Comparison of ENCODE assay signal across 22 cellular contexts in the genomic region with DNA sequence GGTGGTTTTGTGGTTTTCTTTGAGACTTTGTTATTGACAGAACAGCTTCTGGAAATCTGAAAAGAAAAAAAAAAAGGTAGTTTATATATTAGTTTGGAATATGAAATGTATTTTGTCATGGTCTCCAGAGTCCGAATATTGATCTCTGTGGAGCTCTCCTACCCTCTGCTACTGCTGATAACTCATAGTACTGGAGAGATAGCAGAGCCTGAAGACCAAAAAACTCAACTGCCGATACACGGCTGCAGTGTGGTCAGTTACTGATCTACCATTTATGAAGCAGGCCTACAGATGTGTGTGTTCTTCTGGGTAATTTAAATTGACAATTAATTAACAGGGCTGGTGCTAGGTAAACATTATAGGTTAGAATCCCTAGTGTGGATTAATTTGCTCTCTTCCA. TPM values are rescaled to one million over a fixed set of nuclear protein-coding genes. Genes with fewer than 3 reads are reported as not detected.
DNase-seq lines count a peak whose midpoint lies in the region; ATAC-seq and TF ChIP-seq lines count a peak whose summit lies in the region.
"Had no signal": no experiment of that assay in that cellular context is flagged by ENCODE, and none has a peak within 500 bp of the region (broad histone marks: within the 10 kb centered on the region; RNA-seq: fewer than 3 reads in every experiment).

No MANE protein-coding gene starts in this region.

- POLR2A ChIA-PET in CD4-positive, alpha-beta T cell (lab: Charles Lee), result no interaction called here
- POLR2A ChIA-PET in naive thymus-derived CD4-positive, alpha-beta T cell (lab: Charles Lee), result no interaction called here

- peaks cover 19% of the 10 kb centered on the region for H3K4me1 Mint-ChIP-seq in activated T-cell treated with anti-CD3 and anti-CD28 coated beads, Interleukin-2, amount 50 U/mL, for 24 hours (ENCODE audit: low read depth)
- peaks cover 21% of the 10 kb centered on the region for H3K4me1 Mint-ChIP-seq in CD4-positive, alpha-beta T cell (ENCODE audit: low read depth)
- H3K4me1 Mint-ChIP-seq in naive thymus-derived CD4-positive, alpha-beta T cell, result peaks cover 9 to 28% (median 20%) of the 10 kb centered on the region in 7 donors

- CTCF ChIA-PET in CD4-positive, alpha-beta T cell (lab: Charles Lee), result no interaction called here
- CTCF ChIA-PET in naive thymus-derived CD4-positive, alpha-beta T cell (lab: Charles Lee), result interaction anchor here (0.7 kb wide), 1 partner anchor 119 kb away, joined by 3 read pairs; no protein-coding TSS in a partner anchor

- no peaks in the 10 kb centered on the region for H3K27me3 ChIP-seq in CD4-positive, alpha-beta T cell (ENCODE audit: control insufficient read depth, insufficient read depth, low read length)
- H3K27me3 ChIP-seq in naive thymus-derived CD4-positive, alpha-beta T cell (ENCODE audit: control insufficient read depth in 2 of 2, insufficient read depth in 2 of 2, low read length in 2 of 2), result no peaks in the 10 kb centered on the region
- H3K27me3 ChIP-seq: BE2C had no signal

- H3K4me3 Mint-ChIP-seq in activated T-cell treated with anti-CD3 and anti-CD28 coated beads, Interleukin-2, amount 50 U/mL, for 24 hours, result no peak overlapping the region
- no peak overlapping the region for H3K4me3 Mint-ChIP-seq in CD4-positive, alpha-beta T cell
- H3K4me3 Mint-ChIP-seq in naive thymus-derived CD4-positive, alpha-beta T cell, result no peak overlapping the region
- H3K4me3 Mint-ChIP-seq: CD8-positive, alpha-beta T cell had no signal

- H3K27ac Mint-ChIP-seq in activated T-cell treated with anti-CD3 and anti-CD28 coated beads, Interleukin-2, amount 50 U/mL, for 24 hours, result peak overlapping the region; percentile 67
- H3K27ac Mint-ChIP-seq in CD4-positive, alpha-beta T cell, result peak overlapping the region; percentile 83
- peak overlapping the region in 6 of 9 donors; percentile 15 to 77 (median 36) for H3K27ac Mint-ChIP-seq in naive thymus-derived CD4-positive, alpha-beta T cell

- H3K36me3 Mint-ChIP-seq in activated T-cell treated with anti-CD3 and anti-CD28 coated beads, Interleukin-2, amount 50 U/mL, for 24 hours (ENCODE audit: low read depth), result peaks cover 69% of the 10 kb centered on the region
- H3K36me3 Mint-ChIP-seq in CD4-positive, alpha-beta T cell (ENCODE audit: low read depth), result peaks cover 52% of the 10 kb centered on the region
- H3K36me3 Mint-ChIP-seq in naive thymus-derived CD4-positive, alpha-beta T cell, result peaks cover 3 to 31% (median 16%) of the 10 kb centered on the region in 5 donors

- peaks cover 16% of the 10 kb centered on the region in 2 donors for H3K4me1 ChIP-seq in naive thymus-derived CD4-positive, alpha-beta T cell (ENCODE audit: control insufficient read depth in 2 of 2, insufficient read depth in 2 of 2, low read length in 2 of 2)
- H3K4me1 ChIP-seq: BE2C had no signal

- no peak for DNase-seq in activated T-cell treated with anti-CD3 and anti-CD28 coated beads, Interleukin-2, amount 50 U/mL, for 24 hours
- no peak for DNase-seq in activated T-cell treated with anti-CD3 and anti-CD28 coated beads for 4 hours
- no peak for DNase-seq in CD4-positive, alpha-beta T cell
- DNase-seq in OCI-M2 (lab: John Stamatoyannopoulos, UW; ENCODE audit: unreplicated experiment), result peak; percentile 29
- no peak for DNase-seq in naive thymus-derived CD4-positive, alpha-beta T cell
- no peak for DNase-seq in inferior parietal cortex (ENCODE audit: extremely low spot score)
- DNase-seq in activated effector memory CD4-positive, alpha-beta T cell treated with Interleukin-2 at 50 U/mL for 16 hours, result no peak
- DNase-seq in SIG-M5 (lab: John Stamatoyannopoulos, UW), result no peak
- DNase-seq: BE2C; CD8-positive, alpha-beta T cell; DMS79; GOT3; NCI-H1105; NCI-H187; NCI-H2107; NCI-H226; NCI-H524; NCI-H82; PC-3; RPMI8226; SHP77 treated with DMSO at 0.1 percent for 48 hours had no signal

- no peaks in the 10 kb centered on the region for H3K9me3 ChIP-seq in CD4-positive, alpha-beta T cell (ENCODE audit: control insufficient read depth, low read length)
- H3K9me3 ChIP-seq in naive thymus-derived CD4-positive, alpha-beta T cell (ENCODE audit: control insufficient read depth in 2 of 3, low read length in 3 of 3), result no peaks in the 10 kb centered on the region
- H3K9me3 ChIP-seq: BE2C had no signal

- no peak for ATAC-seq in CD4-positive, alpha-beta T cell (ENCODE audit: poor library complexity)
- ATAC-seq in naive thymus-derived CD4-positive, alpha-beta T cell, result no peak
- ATAC-seq: CD8-positive, alpha-beta T cell; HCT116; PC-3 had no signal

- no peak overlapping the region for H3K27ac ChIP-seq in CD4-positive, alpha-beta T cell (ENCODE audit: low read depth, low read length)
- H3K27ac ChIP-seq in naive thymus-derived CD4-positive, alpha-beta T cell (ENCODE audit: low read depth, low read length), result peak overlapping the region; percentile 41

- no peak for TF ChIP-seq CTCF in CD4-positive, alpha-beta T cell (IDR thresholded peaks at IDR 0.05)

- H3K27me3 Mint-ChIP-seq in activated T-cell treated with anti-CD3 and anti-CD28 coated beads, Interleukin-2, amount 50 U/mL, for 24 hours, result no peaks in the 10 kb centered on the region
- no peaks in the 10 kb centered on the region for H3K27me3 Mint-ChIP-seq in CD4-positive, alpha-beta T cell
- H3K27me3 Mint-ChIP-seq in naive thymus-derived CD4-positive, alpha-beta T cell, result no peaks in the 10 kb centered on the region

- H3K9me3 Mint-ChIP-seq in activated T-cell treated with anti-CD3 and anti-CD28 coated beads, Interleukin-2, amount 50 U/mL, for 24 hours, result no peaks in the 10 kb centered on the region
- no peaks in the 10 kb centered on the region for H3K9me3 Mint-ChIP-seq in CD4-positive, alpha-beta T cell
- H3K9me3 Mint-ChIP-seq in naive thymus-derived CD4-positive, alpha-beta T cell, result peaks cover 0 to 4% (median 0%) of the 10 kb centered on the region in 11 donors
- H3K9me3 Mint-ChIP-seq: CD8-positive, alpha-beta T cell had no signal

- peaks cover 8 to 34% (median 11%) of the 10 kb centered on the region in 3 experiments for H3K36me3 ChIP-seq in naive thymus-derived CD4-positive, alpha-beta T cell (ENCODE audit: control insufficient read depth in 2 of 3, insufficient read depth in 3 of 3, low read length in 3 of 3)

- no peak overlapping the region for H3K4me3 ChIP-seq in naive thymus-derived CD4-positive, alpha-beta T cell (ENCODE audit: low read length)

- intact Hi-C loops in CD4-positive, alpha-beta T cell (cut with DNase I, micrococcal nuclease), result no loop called here
- intact Hi-C loops in naive thymus-derived CD4-positive, alpha-beta T cell (cut with micrococcal nuclease), result no loop called here

RNA-seq across cellular contexts. Expression of a gene that starts 3.8 kb away (rescaled TPM):
- total RNA-seq in CD4-positive, alpha-beta T cell, result 10 to 100 TPM; 46.5 to 51.7 TPM
- 100 to 1,000 TPM in 1 of 5 experiments, 10 to 100 TPM in 4; 62.8 to 136 (median 81.2) TPM for total RNA-seq in naive thymus-derived CD4-positive, alpha-beta T cell
- polyA plus RNA-seq in naive thymus-derived CD4-positive, alpha-beta T cell, result 1 to 10 TPM; 9.0 to 9.5 TPM

RNA-seq across cellular contexts. Expression of a gene that starts 5.7 kb away (rescaled TPM):
- total RNA-seq in CD4-positive, alpha-beta T cell, result 10 to 100 TPM; 45.6 to 50.3 TPM
- total RNA-seq in naive thymus-derived CD4-positive, alpha-beta T cell, result 10 to 100 TPM; 36.7 to 49.5 (median 42.3) TPM
- 10 to 100 TPM; 54.8 to 62.1 TPM for polyA plus RNA-seq in naive thymus-derived CD4-positive, alpha-beta T cell
